In the genomic region with DNA sequence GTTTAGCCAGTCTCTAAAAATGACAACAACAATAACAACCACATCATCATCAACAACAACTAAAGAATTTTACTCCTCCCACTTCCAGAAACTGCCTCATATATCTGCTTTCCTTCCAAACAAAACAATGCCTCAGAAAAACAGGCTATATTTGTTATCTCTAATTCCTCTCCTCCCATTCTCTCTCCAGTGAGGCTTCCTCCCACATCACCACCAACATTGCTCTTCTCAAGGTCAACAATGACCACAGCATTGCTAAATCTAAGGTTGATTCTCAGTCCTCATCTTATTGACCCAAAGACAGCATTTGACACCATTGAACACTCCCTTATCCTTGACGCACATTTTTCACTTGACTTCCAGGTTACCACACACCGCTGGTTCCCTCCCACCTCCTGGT, we compare ENCODE assay signal across 18 cellular contexts. TPM values are rescaled to one million over a fixed set of nuclear protein-coding genes. Genes with fewer than 3 reads are reported as not detected.
DNase-seq lines count a peak whose midpoint lies in the region.
"Had no signal": no experiment of that assay in that cellular context is flagged by ENCODE, and none has a peak within 500 bp of the region (broad histone marks: within the 10 kb centered on the region; RNA-seq: fewer than 3 reads in every experiment).

No MANE protein-coding gene starts in this region.

- no peak overlapping the region for H2BK15ac ChIP-seq in mesenchymal stem cell (ENCODE audit: low read depth, poor library complexity, severe bottlenecking)

- no peak overlapping the region for H2AFZ ChIP-seq in mesenchymal stem cell (ENCODE audit: low read depth, low read length)

- H3K36me3 ChIP-seq in mesenchymal stem cell (ENCODE audit: control insufficient read depth in 1 of 2, insufficient read depth in 2 of 2, low read depth in 1 of 2, low read length in 2 of 2): no peaks in the 10 kb centered on the region
- H3K36me3 ChIP-seq: BLaER1 treated with 17β-estradiol and CSF1 and Interleukin-3, amounts not matched to agents 10 nM and 100 nM had no signal

- no peak overlapping the region for H2BK5ac ChIP-seq in mesenchymal stem cell (ENCODE audit: low read depth, low read length, poor library complexity, severe bottlenecking)

- no peaks in the 10 kb centered on the region for H3K27me3 ChIP-seq in mesenchymal stem cell (ENCODE audit: control insufficient read depth in 1 of 2, insufficient read depth in 1 of 2, low read length in 2 of 2)
- H3K27me3 ChIP-seq: BLaER1 treated with 17β-estradiol and CSF1 and Interleukin-3, amounts not matched to agents 10 nM and 100 nM had no signal

- intact Hi-C loops in cardiac septum (cut with DNase I): no loop called here

- H4K8ac ChIP-seq in mesenchymal stem cell (ENCODE audit: low read length): no peak overlapping the region

- no peak overlapping the region for H3K23ac ChIP-seq in mesenchymal stem cell (ENCODE audit: low read length in 2 of 2)

- no peaks in the 10 kb centered on the region for H3K9me3 ChIP-seq in mesenchymal stem cell (ENCODE audit: control insufficient read depth, low read length)
- H3K9me3 ChIP-seq: BLaER1 treated with 17β-estradiol and CSF1 and Interleukin-3, amounts not matched to agents 10 nM and 100 nM had no signal

- no peak overlapping the region for H3K4ac ChIP-seq in mesenchymal stem cell (ENCODE audit: low read depth in 1 of 2, low read length in 2 of 2)

- H3K4me3 ChIP-seq in mesenchymal stem cell (ENCODE audit: insufficient read depth in 1 of 2, low read depth in 1 of 2, low read length in 2 of 2): no peak overlapping the region
- H3K4me3 ChIP-seq: BLaER1 treated with 17β-estradiol and CSF1 and Interleukin-3, amounts not matched to agents 10 nM and 100 nM; GM12878 had no signal

- DNase-seq in amniotic epithelial cell (ENCODE audit: low read depth) (peak; percentile 88), kidney glomerular epithelial cell (lab: John Stamatoyannopoulos, UW) (peak; percentile 67), substantia nigra (lab: John Stamatoyannopoulos, UW) (no peak), mesenchymal stem cell (no peak), DMS153 (lab: John Stamatoyannopoulos, UW) (no peak), cardiac septum (ENCODE audit: low spot score) (no peak), T-helper 2 cell (no peak)
- DNase-seq: 8988T; CD4-positive, CD25-positive, alpha-beta regulatory T cell; DMS 273 treated with DMSO at 0.1 percent for 48 hours; DMS79; HCEC 1CT; HFFc6 had no signal

- H3K4me2 ChIP-seq in mesenchymal stem cell (ENCODE audit: low read length, poor library complexity, severe bottlenecking): no peak overlapping the region
- H3K4me2 ChIP-seq: BLaER1 treated with 17β-estradiol and CSF1 and Interleukin-3, amounts not matched to agents 10 nM and 100 nM had no signal

- no peak overlapping the region for H3K9ac ChIP-seq in mesenchymal stem cell (ENCODE audit: low read length)
- H3K9ac ChIP-seq: BLaER1 treated with 17β-estradiol and CSF1 and Interleukin-3, amounts not matched to agents 10 nM and 100 nM had no signal

- no peak overlapping the region for H2BK12ac ChIP-seq in mesenchymal stem cell (ENCODE audit: low read length in 2 of 2)

- no peak overlapping the region for H2BK120ac ChIP-seq in mesenchymal stem cell (ENCODE audit: low read depth, low read length)

- H3K27ac ChIP-seq in cingulate gyrus (ENCODE audit: low read depth, low read length) (peak overlapping the region; percentile 65), substantia nigra (ENCODE audit: low read depth, low read length, poor library complexity, severe bottlenecking) (peak overlapping the region; percentile 3), mesenchymal stem cell (ENCODE audit: low read length, poor library complexity, severe bottlenecking) (no peak overlapping the region)
- H3K27ac ChIP-seq: BLaER1 treated with 17β-estradiol and CSF1 and Interleukin-3, amounts not matched to agents 10 nM and 100 nM; HL-60 had no signal

- H3K14ac ChIP-seq in mesenchymal stem cell (ENCODE audit: low read length in 2 of 2): no peak overlapping the region

- no peaks in the 10 kb centered on the region for H3K4me1 ChIP-seq in mesenchymal stem cell (ENCODE audit: control insufficient read depth, insufficient read depth, low read depth, low read length)

- no peak overlapping the region for H4K91ac ChIP-seq in mesenchymal stem cell (ENCODE audit: low read length)

- no peak overlapping the region for H2AK5ac ChIP-seq in mesenchymal stem cell (ENCODE audit: low read length, severe bottlenecking)

- H3K18ac ChIP-seq in mesenchymal stem cell (ENCODE audit: low read depth in 1 of 2, low read length in 2 of 2): no peak overlapping the region

- H3K79me1 ChIP-seq in mesenchymal stem cell (replicated peaks; ENCODE audit: low read length, poor library complexity, severe bottlenecking): no peaks in the 10 kb centered on the region

- 90% methylated on average over 2 of the region's 2 CpGs for WGBS in mesenchymal stem cell

RNA-seq across cellular contexts. Expression of a gene that starts 38.1 kb away (rescaled TPM):
- 0.72 TPM for polyA plus RNA-seq in mesenchymal stem cell (2013, experiment 1 of 2)
- polyA plus RNA-seq in mesenchymal stem cell (2013, experiment 2 of 2): 0.73 TPM
- 19.9 TPM for total RNA-seq in cardiac septum
- total RNA-seq: CD4-positive, CD25-positive, alpha-beta regulatory T cell; G401 had no signal

Comparison
In these comparisons a context has a peak if more than half of its experiments do, and no peak if none do; other contexts are left out.
1. DNase-seq: peak in amniotic epithelial cell (single experiment) and kidney glomerular epithelial cell (single experiment); none in substantia nigra (0 of 49), mesenchymal stem cell (single experiment), DMS153 (single experiment), cardiac septum (single experiment) and T-helper 2 cell (0 of 5).